Comparison of ENCODE assay signal across 28 cellular contexts in the genomic region with DNA sequence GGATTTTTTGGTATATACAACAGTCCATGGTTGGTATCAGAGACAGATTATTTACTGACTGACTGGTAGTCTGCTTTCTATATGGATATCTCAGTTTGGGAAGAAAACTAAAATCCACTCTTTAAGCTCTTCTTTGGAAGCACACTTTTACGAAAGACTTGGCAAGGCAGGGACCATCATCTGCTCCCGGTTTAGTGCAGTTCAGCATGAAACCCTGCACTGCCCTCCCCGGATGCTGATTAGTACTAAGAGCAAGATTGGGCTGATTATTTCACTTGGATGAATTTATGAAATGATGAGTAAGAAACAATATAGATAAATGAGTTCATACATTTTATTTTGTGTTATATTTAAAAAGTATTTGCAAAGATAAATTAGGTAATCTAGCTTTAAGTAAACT. TPM values are rescaled to one million over a fixed set of nuclear protein-coding genes. Genes with fewer than 3 reads are reported as not detected.
"Had no signal": no experiment of that assay in that cellular context is flagged by ENCODE, and none has a peak within 500 bp of the region (broad histone marks: within the 10 kb centered on the region; RNA-seq: fewer than 3 reads in every experiment).

No MANE protein-coding gene starts in this region.

- H3K36me3 ChIP-seq: adrenal gland had no signal

- H3K27ac ChIP-seq: adrenal gland, SJCRH30, VCaP had no signal

- H3K9me3 ChIP-seq: adrenal gland, SJCRH30, SK-N-SH had no signal

- H3K9ac ChIP-seq: SK-N-SH had no signal

- H3K4me1 ChIP-seq: adrenal gland, SJCRH30 had no signal

- H3K27me3 ChIP-seq: adrenal gland, SJCRH30 had no signal

- DNase-seq: activated CD4-positive, alpha-beta T cell treated with anti-CD3 and anti-CD28 coated beads for 36 hours; activated CD4-positive, CD25-positive, alpha-beta regulatory T cell; activated CD8-positive, alpha-beta memory T cell treated with anti-CD3 and anti-CD28 coated beads, Interleukin-2, amount 50 U/mL, for 4 hours; activated CD8-positive, alpha-beta T cell treated with anti-CD3 and anti-CD28 coated beads for 36 hours; activated gamma-delta T cell treated with Interleukin-2 at 50 U/mL for 16 hours; activated naive CD4-positive, alpha-beta T cell treated with anti-CD3 and anti-CD28 coated beads, Interleukin-2, amount 10 ng/mL, durations not matched to agents 7 days and 5 days; activated naive CD8-positive, alpha-beta T cell treated with anti-CD3 and anti-CD28 coated beads for 36 hours; activated T-cell treated with anti-CD3 and anti-CD28 coated beads, Interleukin-2, amount 50 U/mL, for 72 hours; adrenal gland; anterior cingulate cortex; Karpas-422; NCI-H146; NCI-H187 treated with DMSO at 0.1 percent for 48 hours; NCI-H2081 treated with DMSO at 0.1 percent for 48 hours; NCI-H2171; NCI-H2227 treated with DMSO at 0.1 percent for 48 hours; NCI-H446 treated with DMSO at 0.1 percent for 48 hours; NCI-H524 treated with DMSO at 0.1 percent for 48 hours; NCI-H774; RPMI8226; SJCRH30; SK-N-SH; T-helper 1 cell had no signal

- ATAC-seq: activated CD4-positive, alpha-beta T cell treated with anti-CD3 and anti-CD28 coated beads for 36 hours; activated CD8-positive, alpha-beta T cell treated with anti-CD3 and anti-CD28 coated beads for 36 hours; activated T-cell treated with anti-CD3 and anti-CD28 coated beads, Interleukin-2, amount 50 U/mL, for 72 hours; Right ventricle myocardium inferior had no signal

- H3K4me2 ChIP-seq: SK-N-SH had no signal

- H3K4me3 ChIP-seq: adrenal gland, SJCRH30 had no signal

RNA-seq across cellular contexts. Expression of a gene that starts 56.3 kb away (rescaled TPM):
- total RNA-seq: activated CD4-positive, alpha-beta T cell treated with anti-CD3 and anti-CD28 coated beads for 36 hours; activated CD8-positive, alpha-beta T cell treated with anti-CD3 and anti-CD28 coated beads for 36 hours; activated naive CD8-positive, alpha-beta T cell treated with anti-CD3 and anti-CD28 coated beads for 36 hours; activated T-cell treated with anti-CD3 and anti-CD28 coated beads, Interleukin-2, amount 50 U/mL, for 72 hours; activated T-helper 2 cell treated with anti-CD3 and anti-CD28 coated beads, Interferon-gamma antibody, Interleukin-2, Interleukin-4, amounts not matched to agents 10 μg/mL and 5 μg/mL and 100 μg/mL, durations not matched to agents 14 hours and 24 hours and 36 hours; OCI-LY7; T-helper 2 cell treated with Interferon-gamma antibody and Interleukin-4, amounts not matched to agents 100 ng/mL and 5 ng/mL, for 36 hours had no signal
